14 cellular contexts compared by ENCODE assay signal in genomic region chr1:210687582-210688279, GRCh38.
A peak's percentile ranks its signal among the peaks of the same experiment; 100 is the strongest.
DNase-seq lines count a peak whose midpoint lies in the region; ATAC-seq, FAIRE-seq and TF ChIP-seq lines count a peak whose summit lies in the region.
"Had no signal": no experiment of that assay in that cellular context is flagged by ENCODE, and none has a peak within 500 bp of the region (broad histone marks: within the 10 kb centered on the region; RNA-seq: fewer than 3 reads in every experiment).

No MANE protein-coding gene starts in this region.

- DNase-seq in A172 (ENCODE audit: low spot score) (peak; percentile 95), Daoy (ENCODE audit: low read depth) (peak; percentile 75), RCC 7860 (ENCODE audit: low spot score) (peak; percentile 84), glomerular visceral epithelial cell (ENCODE audit: extremely low spot score) (peak; percentile 87), SHP77 treated with DMSO at 0.1 percent for 48 hours (lab: John Stamatoyannopoulos, UW) (no peak), GM10266 (ENCODE audit: extremely low spot score) (no peak), erythroblast (lab: John Stamatoyannopoulos, UW) (no peak)
- DNase-seq: activated naive CD4-positive, alpha-beta T cell treated with anti-CD3 and anti-CD28 coated beads, Interleukin-2, amount 50 U/mL, for 16 hours; BE2C; immature natural killer cell; NCI-H146; NCI-H510A; small intestine had no signal

- FAIRE-seq in RCC 7860 (lab: Jason Lieb, UNC) = peak; percentile 80
- FAIRE-seq: small intestine had no signal

- no peak for TF ChIP-seq POLR2A in erythroblast (IDR thresholded peaks at IDR 0.05; ENCODE audit: low read length)

- no peak for TF ChIP-seq CTCF in GM10266 (IDR thresholded peaks at IDR 0.05; ENCODE audit: control insufficient read depth, insufficient read depth, low read depth, missing control alignments)

- no peak for ATAC-seq in HG03469 (IDR thresholded peaks at IDR 0.05; ENCODE audit: unreplicated experiment)

Comparison
In these comparisons a context has a peak if more than half of its experiments do, and no peak if none do; other contexts are left out.
1. DNase-seq: peak in A172 (single experiment), Daoy (single experiment), RCC 7860 (single experiment) and glomerular visceral epithelial cell (single experiment); none in SHP77 treated with DMSO at 0.1 percent for 48 hours (single experiment), GM10266 (single experiment) and erythroblast (0 of 2).